8 cellular contexts compared by ENCODE assay signal in genomic region chr2:36597532-36598377, GRCh38. TPM values are rescaled to one million over a fixed set of nuclear protein-coding genes. Genes with fewer than 3 reads are reported as not detected.
A peak's percentile ranks its signal among the peaks of the same experiment; 100 is the strongest.
DNase-seq lines count a peak whose midpoint lies in the region; ATAC-seq and TF ChIP-seq lines count a peak whose summit lies in the region.

TSS of gene FEZ2 (minus strand) at chr2:36598168. CDS start at chr2:36598142, 26 bp downstream.

- peaks cover 13% of the 10 kb centered on the region for H3K36me3 Mint-ChIP-seq in activated CD4-positive, alpha-beta T cell treated with anti-CD3 and anti-CD28 coated beads, Interleukin-2, amount 10 ng/mL, durations not matched to agents 24 days and 14 days (ENCODE audit: low read depth)

- ATAC-seq in HG03159 (IDR thresholded peaks at IDR 0.05; ENCODE audit: unreplicated experiment) (peak; percentile 98), left colon (peak; percentile 91)

- no peaks in the 10 kb centered on the region for H3K9me3 Mint-ChIP-seq in activated CD4-positive, alpha-beta T cell treated with anti-CD3 and anti-CD28 coated beads, Interleukin-2, amount 10 ng/mL, durations not matched to agents 24 days and 14 days

- DNase-seq in AG20443 (ENCODE audit: low spot score) (peak; percentile 96), NCI-H460 (ENCODE audit: extremely low read depth, low read depth) (peak; percentile 46), cortex of kidney (lab: John Stamatoyannopoulos, UW) (peak; percentile 13), left colon (peak; percentile 76 to 85)
- DNase-seq in activated CD4-positive, alpha-beta T cell treated with anti-CD3 and anti-CD28 coated beads, Interleukin-2, amount 10 ng/mL, durations not matched to agents 24 days and 14 days = peak; percentile 94
- peak; percentile 37 for DNase-seq in stimulated activated CD4-positive, alpha-beta T cell treated with anti-CD3 and anti-CD28 coated beads, Interleukin-2, amount 100 ng/mL, for 4 hours (ENCODE audit: low read depth)

- H3K4me1 Mint-ChIP-seq in activated CD4-positive, alpha-beta T cell treated with anti-CD3 and anti-CD28 coated beads, Interleukin-2, amount 10 ng/mL, durations not matched to agents 24 days and 14 days = peaks cover 16% of the 10 kb centered on the region

- peak within 1 kb of the TSS; percentile 97 for H3K4me3 Mint-ChIP-seq in activated CD4-positive, alpha-beta T cell treated with anti-CD3 and anti-CD28 coated beads, Interleukin-2, amount 10 ng/mL, durations not matched to agents 24 days and 14 days

- H3K27ac Mint-ChIP-seq in activated CD4-positive, alpha-beta T cell treated with anti-CD3 and anti-CD28 coated beads, Interleukin-2, amount 10 ng/mL, durations not matched to agents 24 days and 14 days = peak within 1 kb of the TSS; percentile 94

- TF ChIP-seq POLR2A in GM18951 (IDR thresholded peaks at IDR 0.05; ENCODE audit: extremely low read depth, insufficient read depth, insufficient read length) = peak; percentile 70

- in situ Hi-C loops in GM18951 (cut with MboI; ENCODE audit: low sequenced_read_pairs, unreplicated experiment) = no loop called here

- intact Hi-C loops in activated CD4-positive, alpha-beta T cell treated with anti-CD3 and anti-CD28 coated beads, Interleukin-2, amount 10 ng/mL, durations not matched to agents 24 days and 14 days (cut with micrococcal nuclease) = loop anchor here (1.0 to 5.0 kb wide), 2 partner anchors 240 to 355 kb away; no protein-coding TSS in a partner anchor
- intact Hi-C loops in left colon (cut with DNase I, micrococcal nuclease) = no loop called here

- H3K27me3 Mint-ChIP-seq in activated CD4-positive, alpha-beta T cell treated with anti-CD3 and anti-CD28 coated beads, Interleukin-2, amount 10 ng/mL, durations not matched to agents 24 days and 14 days = no peaks in the 10 kb centered on the region

RNA-seq across cellular contexts. Expression of gene FEZ2, which starts in this region (rescaled TPM):
- total RNA-seq in NCI-H460 (2014; rRNA removed; shearing (Covaris generic)) = 104 and 113 TPM in 2 replicates
- polyA plus RNA-seq in NCI-H460 (2014; cell fraction: nucleus; rRNA removed) = 49.0 and 73.2 TPM in 2 replicates
- 13.5 and 17.5 TPM in 2 replicates for total RNA-seq in activated CD4-positive, alpha-beta T cell treated with anti-CD3 and anti-CD28 coated beads, Interleukin-2, amount 10 ng/mL, durations not matched to agents 24 days and 14 days
- 10 to 100 TPM; 45.3 to 54.4 TPM for total RNA-seq in left colon

Comparison
In these comparisons a context has a peak if more than half of its experiments do, and no peak if none do; other contexts are left out.
1. Peak in every context shown above with its lines: DNase-seq and ATAC-seq.
2. DNase-seq: peak in every context shown above with its lines; median percentile 96 in AG20443; 94 in activated CD4-positive, alpha-beta T cell treated with anti-CD3 and anti-CD28 coated beads, Interleukin-2, amount 10 ng/mL, durations not matched to agents 24 days and 14 days; 80 in left colon; 46 in NCI-H460; 37 in stimulated activated CD4-positive, alpha-beta T cell treated with anti-CD3 and anti-CD28 coated beads, Interleukin-2, amount 100 ng/mL, for 4 hours; 13 in cortex of kidney.